Comparison of ENCODE assay signal across 21 cellular contexts in genomic region chr13:80921971-80922370, GRCh38.
"Had no signal": no experiment of that assay in that cellular context is flagged by ENCODE, and none has a peak within 500 bp of the region (broad histone marks: within the 10 kb centered on the region; RNA-seq: fewer than 3 reads in every experiment).

No MANE protein-coding gene starts in this region.

- H3K4me3 Mint-ChIP-seq: naive thymus-derived CD4-positive, alpha-beta T cell; nephron progenitor cell; stimulated activated memory B cell treated with anti-CD40 and anti-IgM and Interleukin-4, amounts not matched to agents 10 μg/mL and 1 μg/mL and 100 μg/mL, for 72 hours; stimulated activated naive CD8-positive, alpha-beta T cell treated with anti-CD3 and anti-CD28 coated beads, Interleukin-15, Interleukin-2, amounts not matched to agents 100 ng/mL and 50 ng/mL, for 24 hours had no signal

- H3K9me3 ChIP-seq: esophagus muscularis mucosa, heart left ventricle, psoas muscle, right lobe of liver, tibial artery, upper lobe of left lung, vagina had no signal

- DNase-seq: effector memory CD4-positive, alpha-beta T cell; heart left ventricle; hippocampal formation; kidney glomerular epithelial cell; mammary epithelial cell; naive thymus-derived CD4-positive, alpha-beta T cell; nephron progenitor cell; psoas muscle; retina; right lobe of liver; spleen; stimulated activated CD4-positive, alpha-beta T cell treated with anti-CD3 and anti-CD28 coated beads, Interleukin-15, amount 100 ng/mL, for 24 hours; stimulated activated CD4-positive, alpha-beta T cell treated with anti-CD3 and anti-CD28 coated beads, Interleukin-1b, Interleukin-23, amount 100 ng/mL, for 48 hours; stimulated activated CD4-positive, alpha-beta T cell treated with anti-CD3 and anti-CD28 coated beads, Interleukin-4, amount 100 ng/mL, for 24 hours; tibial artery; upper lobe of left lung had no signal

- H3K27ac ChIP-seq: epithelial cell of prostate, esophagus muscularis mucosa, heart left ventricle, psoas muscle, right lobe of liver, spleen, tibial artery, upper lobe of left lung, vagina had no signal

- H3K36me3 ChIP-seq: esophagus muscularis mucosa, heart left ventricle, right lobe of liver, spleen, tibial artery, upper lobe of left lung, vagina had no signal

- ATAC-seq: heart left ventricle; naive thymus-derived CD4-positive, alpha-beta T cell; psoas muscle; right lobe of liver; stimulated activated memory B cell treated with anti-CD40 and anti-IgM and Interleukin-4, amounts not matched to agents 10 μg/mL and 1 μg/mL and 100 μg/mL, for 72 hours had no signal

- H3K27me3 ChIP-seq: esophagus muscularis mucosa, heart left ventricle, right lobe of liver, spleen, tibial artery, upper lobe of left lung, vagina had no signal

- H3K4me1 ChIP-seq: esophagus muscularis mucosa, psoas muscle, right lobe of liver, spleen, tibial artery, upper lobe of left lung, vagina had no signal

- H3K4me3 ChIP-seq: esophagus muscularis mucosa, heart left ventricle, psoas muscle, right lobe of liver, spleen, tibial artery, upper lobe of left lung, vagina had no signal

- H3K36me3 Mint-ChIP-seq: naive thymus-derived CD4-positive, alpha-beta T cell; stimulated activated memory B cell treated with anti-CD40 and anti-IgM and Interleukin-4, amounts not matched to agents 10 μg/mL and 1 μg/mL and 100 μg/mL, for 72 hours had no signal

- H3K27ac Mint-ChIP-seq: naive thymus-derived CD4-positive, alpha-beta T cell; nephron progenitor cell; stimulated activated memory B cell treated with anti-CD40 and anti-IgM and Interleukin-4, amounts not matched to agents 10 μg/mL and 1 μg/mL and 100 μg/mL, for 72 hours; stimulated activated naive CD8-positive, alpha-beta T cell treated with anti-CD3 and anti-CD28 coated beads, Interleukin-15, Interleukin-2, amounts not matched to agents 100 ng/mL and 50 ng/mL, for 24 hours had no signal

- H3K4me1 Mint-ChIP-seq: naive thymus-derived CD4-positive, alpha-beta T cell; nephron progenitor cell; stimulated activated memory B cell treated with anti-CD40 and anti-IgM and Interleukin-4, amounts not matched to agents 10 μg/mL and 1 μg/mL and 100 μg/mL, for 72 hours had no signal

- H3K27me3 Mint-ChIP-seq: naive thymus-derived CD4-positive, alpha-beta T cell; stimulated activated memory B cell treated with anti-CD40 and anti-IgM and Interleukin-4, amounts not matched to agents 10 μg/mL and 1 μg/mL and 100 μg/mL, for 72 hours; stimulated activated naive CD8-positive, alpha-beta T cell treated with anti-CD3 and anti-CD28 coated beads, Interleukin-15, Interleukin-2, amounts not matched to agents 100 ng/mL and 50 ng/mL, for 24 hours had no signal

- H3K9me3 Mint-ChIP-seq: nephron progenitor cell; stimulated activated memory B cell treated with anti-CD40 and anti-IgM and Interleukin-4, amounts not matched to agents 10 μg/mL and 1 μg/mL and 100 μg/mL, for 72 hours; stimulated activated naive CD8-positive, alpha-beta T cell treated with anti-CD3 and anti-CD28 coated beads, Interleukin-15, Interleukin-2, amounts not matched to agents 100 ng/mL and 50 ng/mL, for 24 hours had no signal
